Comparison of ENCODE assay signal across 1 cellular context in genomic region chr1:31038360-31038759, GRCh38.
TF ChIP-seq lines count a peak whose summit lies in the region.

No MANE protein-coding gene starts in this region.

TF ChIP-seq in GM23338, 12 proteins besides CTCF, POLR2A, EP300 and RAD21:
- TF ChIP-seq, protein P1, sequence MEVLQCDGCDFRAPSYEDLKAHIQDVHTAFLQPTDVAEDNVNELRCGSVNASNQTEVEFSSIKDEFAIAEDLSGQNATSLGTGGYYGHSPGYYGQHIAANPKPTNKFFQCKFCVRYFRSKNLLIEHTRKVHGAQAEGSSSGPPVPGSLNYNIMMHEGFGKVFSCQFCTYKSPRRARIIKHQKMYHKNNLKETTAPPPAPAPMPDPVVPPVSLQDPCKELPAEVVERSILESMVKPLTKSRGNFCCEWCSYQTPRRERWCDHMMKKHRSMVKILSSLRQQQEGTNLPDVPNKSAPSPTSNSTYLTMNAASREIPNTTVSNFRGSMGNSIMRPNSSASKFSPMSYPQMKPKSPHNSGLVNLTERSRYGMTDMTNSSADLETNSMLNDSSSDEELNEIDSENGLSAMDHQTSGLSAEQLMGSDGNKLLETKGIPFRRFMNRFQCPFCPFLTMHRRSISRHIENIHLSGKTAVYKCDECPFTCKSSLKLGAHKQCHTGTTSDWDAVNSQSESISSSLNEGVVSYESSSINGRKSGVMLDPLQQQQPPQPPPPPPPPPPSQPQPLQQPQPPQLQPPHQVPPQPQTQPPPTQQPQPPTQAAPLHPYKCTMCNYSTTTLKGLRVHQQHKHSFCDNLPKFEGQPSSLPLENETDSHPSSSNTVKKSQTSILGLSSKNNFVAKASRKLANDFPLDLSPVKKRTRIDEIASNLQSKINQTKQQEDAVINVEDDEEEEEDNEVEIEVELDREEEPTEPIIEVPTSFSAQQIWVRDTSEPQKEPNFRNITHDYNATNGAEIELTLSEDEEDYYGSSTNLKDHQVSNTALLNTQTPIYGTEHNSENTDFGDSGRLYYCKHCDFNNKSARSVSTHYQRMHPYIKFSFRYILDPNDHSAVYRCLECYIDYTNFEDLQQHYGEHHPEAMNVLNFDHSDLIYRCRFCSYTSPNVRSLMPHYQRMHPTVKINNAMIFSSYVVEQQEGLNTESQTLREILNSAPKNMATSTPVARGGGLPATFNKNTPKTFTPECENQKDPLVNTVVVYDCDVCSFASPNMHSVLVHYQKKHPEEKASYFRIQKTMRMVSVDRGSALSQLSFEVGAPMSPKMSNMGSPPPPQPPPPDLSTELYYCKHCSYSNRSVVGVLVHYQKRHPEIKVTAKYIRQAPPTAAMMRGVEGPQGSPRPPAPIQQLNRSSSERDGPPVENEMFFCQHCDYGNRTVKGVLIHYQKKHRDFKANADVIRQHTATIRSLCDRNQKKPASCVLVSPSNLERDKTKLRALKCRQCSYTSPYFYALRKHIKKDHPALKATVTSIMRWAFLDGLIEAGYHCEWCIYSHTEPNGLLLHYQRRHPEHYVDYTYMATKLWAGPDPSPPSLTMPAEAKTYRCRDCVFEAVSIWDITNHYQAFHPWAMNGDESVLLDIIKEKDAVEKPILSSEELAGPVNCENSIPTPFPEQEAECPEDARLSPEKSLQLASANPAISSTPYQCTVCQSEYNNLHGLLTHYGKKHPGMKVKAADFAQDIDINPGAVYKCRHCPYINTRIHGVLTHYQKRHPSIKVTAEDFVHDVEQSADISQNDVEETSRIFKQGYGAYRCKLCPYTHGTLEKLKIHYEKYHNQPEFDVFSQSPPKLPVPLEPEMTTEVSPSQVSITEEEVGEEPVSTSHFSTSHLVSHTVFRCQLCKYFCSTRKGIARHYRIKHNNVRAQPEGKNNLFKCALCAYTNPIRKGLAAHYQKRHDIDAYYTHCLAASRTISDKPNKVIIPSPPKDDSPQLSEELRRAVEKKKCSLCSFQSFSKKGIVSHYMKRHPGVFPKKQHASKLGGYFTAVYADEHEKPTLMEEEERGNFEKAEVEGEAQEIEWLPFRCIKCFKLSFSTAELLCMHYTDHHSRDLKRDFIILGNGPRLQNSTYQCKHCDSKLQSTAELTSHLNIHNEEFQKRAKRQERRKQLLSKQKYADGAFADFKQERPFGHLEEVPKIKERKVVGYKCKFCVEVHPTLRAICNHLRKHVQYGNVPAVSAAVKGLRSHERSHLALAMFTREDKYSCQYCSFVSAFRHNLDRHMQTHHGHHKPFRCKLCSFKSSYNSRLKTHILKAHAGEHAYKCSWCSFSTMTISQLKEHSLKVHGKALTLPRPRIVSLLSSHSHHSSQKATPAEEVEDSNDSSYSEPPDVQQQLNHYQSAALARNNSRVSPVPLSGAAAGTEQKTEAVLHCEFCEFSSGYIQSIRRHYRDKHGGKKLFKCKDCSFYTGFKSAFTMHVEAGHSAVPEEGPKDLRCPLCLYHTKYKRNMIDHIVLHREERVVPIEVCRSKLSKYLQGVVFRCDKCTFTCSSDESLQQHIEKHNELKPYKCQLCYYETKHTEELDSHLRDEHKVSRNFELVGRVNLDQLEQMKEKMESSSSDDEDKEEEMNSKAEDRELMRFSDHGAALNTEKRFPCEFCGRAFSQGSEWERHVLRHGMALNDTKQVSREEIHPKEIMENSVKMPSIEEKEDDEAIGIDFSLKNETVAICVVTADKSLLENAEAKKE (CRISPR knock-in tag; IDR thresholded peaks at IDR 0.05), result no peak
- TF ChIP-seq POLR2AphosphoS5 (IDR thresholded peaks at IDR 0.05; ENCODE audit: low read depth) (no peak), EZH2phosphoT487 (IDR thresholded peaks at IDR 0.05; ENCODE audit: unreplicated experiment) (no peak), NANOG (IDR thresholded peaks at IDR 0.05; ENCODE audit: borderline replicate concordance) (no peak), EZH2 (IDR thresholded peaks at IDR 0.05; ENCODE audit: low read depth, unreplicated experiment) (no peak), ZNF114 (CRISPR knock-in tag; IDR thresholded peaks at IDR 0.05) (no peak), JUNB (IDR thresholded peaks at IDR 0.05; ENCODE audit: unreplicated experiment) (no peak), STAT1 (IDR thresholded peaks at IDR 0.05; ENCODE audit: unreplicated experiment) (no peak), ZNF331 (CRISPR knock-in tag; IDR thresholded peaks at IDR 0.05; ENCODE audit: low read depth) (no peak), CREB1 (CRISPR knock-in tag; IDR thresholded peaks at IDR 0.05; ENCODE audit: low read depth) (no peak)
- TF ChIP-seq, protein P2, sequence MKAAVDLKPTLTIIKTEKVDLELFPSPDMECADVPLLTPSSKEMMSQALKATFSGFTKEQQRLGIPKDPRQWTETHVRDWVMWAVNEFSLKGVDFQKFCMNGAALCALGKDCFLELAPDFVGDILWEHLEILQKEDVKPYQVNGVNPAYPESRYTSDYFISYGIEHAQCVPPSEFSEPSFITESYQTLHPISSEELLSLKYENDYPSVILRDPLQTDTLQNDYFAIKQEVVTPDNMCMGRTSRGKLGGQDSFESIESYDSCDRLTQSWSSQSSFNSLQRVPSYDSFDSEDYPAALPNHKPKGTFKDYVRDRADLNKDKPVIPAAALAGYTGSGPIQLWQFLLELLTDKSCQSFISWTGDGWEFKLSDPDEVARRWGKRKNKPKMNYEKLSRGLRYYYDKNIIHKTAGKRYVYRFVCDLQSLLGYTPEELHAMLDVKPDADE (IDR thresholded peaks at IDR 0.05), result no peak
